ENCODE assay signal across 10 cellular contexts in genomic region chr22:26259510-26259909, GRCh38.
A peak's percentile ranks its signal among the peaks of the same experiment; 100 is the strongest.
DNase-seq lines count a peak whose midpoint lies in the region; ATAC-seq and TF ChIP-seq lines count a peak whose summit lies in the region.
"Had no signal": no experiment of that assay in that cellular context is flagged by ENCODE, and none has a peak within 500 bp of the region (broad histone marks: within the 10 kb centered on the region; RNA-seq: fewer than 3 reads in every experiment).

No MANE protein-coding gene starts in this region.

- no peak for ATAC-seq in GM19023 (IDR thresholded peaks at IDR 0.05; ENCODE audit: unreplicated experiment)
- ATAC-seq: activated naive CD4-positive, alpha-beta T cell treated with anti-CD3 and anti-CD28 coated beads, Interleukin-2, amount 50 U/mL, for 72 hours had no signal

- DNase-seq in A172 (ENCODE audit: low spot score), result peak; percentile 13
- peak; percentile 32 for DNase-seq in GM12865 (ENCODE audit: low read depth)
- DNase-seq in fibroblast of the conjunctiva (ENCODE audit: low read depth), result peak; percentile 2
- no peak for DNase-seq in NCI-H1694 treated with DMSO at 0.1 percent for 48 hours (lab: John Stamatoyannopoulos, UW)
- DNase-seq in NK-92 (lab: John Stamatoyannopoulos, UW; ENCODE audit: unreplicated experiment), result no peak
- no peak for DNase-seq in GM10248 (ENCODE audit: extremely low spot score)

- POLR2A ChIA-PET in GM10248 (lab: Yijun Ruan, JAX), result no interaction called here

- H3K4me3 ChIP-seq in GM12865 (ENCODE audit: low read depth, low read length), result no peak overlapping the region
- H3K4me3 ChIP-seq: heart left ventricle had no signal

- CTCF ChIA-PET in GM10248 (lab: Yijun Ruan, JAX), result interaction anchor here (0.8 to 1.5 kb wide), 2 partner anchors 8 to 13 kb away, joined by 3 to 4 read pairs; no protein-coding TSS in a partner anchor

- TF ChIP-seq CTCF in GM12865 (IDR thresholded peaks at IDR 0.05; ENCODE audit: insufficient read depth, low read depth, low read length, missing control alignments) (no peak), GM10248 (IDR thresholded peaks at IDR 0.05; ENCODE audit: control extremely low read depth, extremely low read depth, low read depth, missing control alignments) (no peak)

TF ChIP-seq in PFSK-1, 5 proteins besides CTCF, POLR2A, EP300 and RAD21:
- TF ChIP-seq REST (IDR thresholded peaks at IDR 0.05; ENCODE audit: insufficient read depth in 1 of 2, low read depth in 2 of 2, low read length in 2 of 2) (peak; percentile 84 to 94), FOXP2 (optimal IDR thresholded peaks at IDR 0.05; ENCODE audit: borderline replicate concordance, extremely low read depth, extremely low read length, insufficient read depth) (no peak)

Comparison
In these comparisons a context has a peak if more than half of its experiments do, and no peak if none do; other contexts are left out.
1. DNase-seq: peak in A172 (single experiment), GM12865 (single experiment) and fibroblast of the conjunctiva (single experiment); none in NCI-H1694 treated with DMSO at 0.1 percent for 48 hours (single experiment), NK-92 (single experiment) and GM10248 (single experiment).